In the genomic region with DNA sequence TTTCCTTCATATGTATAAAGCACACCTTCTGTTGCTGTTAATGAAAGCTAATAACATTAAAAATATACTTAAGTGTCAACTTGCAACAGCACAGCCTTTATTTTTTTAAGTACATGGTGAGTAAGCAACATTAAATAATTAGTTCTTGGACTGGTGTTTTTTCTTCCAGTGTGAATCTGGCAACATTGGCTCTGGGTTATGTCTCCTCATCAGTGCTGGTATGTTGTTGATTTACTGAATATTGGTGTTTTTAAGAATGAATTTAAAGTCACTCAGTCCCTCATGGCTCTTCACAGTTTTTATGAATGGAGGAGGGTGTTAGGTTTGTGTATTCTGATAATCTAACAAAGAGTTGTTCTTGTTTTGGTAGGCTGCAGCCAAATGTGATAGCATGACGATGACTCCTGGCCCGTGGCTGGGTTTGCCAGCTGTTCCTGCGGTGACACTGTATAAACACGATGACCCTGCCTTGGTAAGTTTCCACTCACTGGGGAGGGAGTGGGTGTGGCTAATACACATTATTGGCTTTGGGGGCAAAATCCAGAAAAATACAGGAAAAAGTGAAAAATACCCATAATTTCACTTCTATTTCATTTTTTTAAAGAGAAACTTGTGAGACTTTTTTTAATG, we compare ENCODE assay signal across 8 cellular contexts. TPM values are rescaled to one million over a fixed set of nuclear protein-coding genes. Genes with fewer than 3 reads are reported as not detected.
DNase-seq lines count a peak whose midpoint lies in the region; ATAC-seq, FAIRE-seq and TF ChIP-seq lines count a peak whose summit lies in the region.
"Not testable (repeated sequence)": the region's sequence is repeated elsewhere in the genome, so short reads cannot be mapped to it uniquely, and the experiment has no call there.

No MANE protein-coding gene starts in this region.

- H3K36me3 ChIP-seq in GM23248 (ENCODE audit: low read depth), result peaks cover 29% of the 10 kb centered on the region
- H3K36me3 ChIP-seq in mucosa of descending colon (ENCODE audit: low read depth), result not testable (repeated sequence)
- peaks cover 13% of the 10 kb centered on the region for H3K36me3 ChIP-seq in smooth muscle cell (ENCODE audit: low read depth)

- H3K27ac ChIP-seq in GM23248 (peak overlapping the region; percentile 86), smooth muscle cell (ENCODE audit: low read depth) (peak overlapping the region; percentile 88)

- peaks cover 38% of the 10 kb centered on the region for H3K79me2 ChIP-seq in GM23248 (ENCODE audit: insufficient read depth)
- H3K79me2 ChIP-seq in smooth muscle cell (ENCODE audit: low read depth), result not testable (repeated sequence)

- not testable (repeated sequence) for H3K4me3 ChIP-seq in GM23248, mucosa of descending colon, smooth muscle cell

- not testable (repeated sequence) for H3K4me3 Mint-ChIP-seq in activated naive CD8-positive, alpha-beta T cell
- H3K4me3 Mint-ChIP-seq in endothelial cell (ENCODE audit: unreplicated experiment), result peak overlapping the region; percentile 9

- intact Hi-C loops in left cardiac atrium (cut with DNase I); mucosa of descending colon (cut with DNase I, micrococcal nuclease): not testable (repeated sequence)

- not testable (repeated sequence) for H3K9me3 ChIP-seq in GM23248 (ENCODE audit: low read depth); mucosa of descending colon; smooth muscle cell (replicated peaks; ENCODE audit: low read depth)

- peak; percentile 88 for DNase-seq in GM23248
- not testable (repeated sequence) for DNase-seq in endothelial cell (ENCODE audit: low spot score); smooth muscle cell (lab: John Stamatoyannopoulos, UW; ENCODE audit: unreplicated experiment)
- DNase-seq in left cardiac atrium, result peak; percentile 72
- peak in 1 of 3 donors; percentile 75 for DNase-seq in mucosa of descending colon

- not testable (repeated sequence) for TF ChIP-seq CTCF in endothelial cell (IDR thresholded peaks at IDR 0.05; ENCODE audit: unreplicated experiment); mucosa of descending colon (IDR thresholded peaks at IDR 0.05); smooth muscle cell (IDR thresholded peaks at IDR 0.05; ENCODE audit: borderline replicate concordance, insufficient read depth, poor library complexity, severe bottlenecking)

- 4 to 6% methylated on average over 4 of the region's 4 CpGs for WGBS in GM23248 (ENCODE audit: low coverage in 1 of 2, low lambda C conversion rate in 2 of 2, missing lambda C conversion rate in 2 of 2), 2 experiments
- 29% methylated on average over 4 of the region's 4 CpGs for WGBS in smooth muscle cell (ENCODE audit: low lambda C conversion rate)

- H3F3A ChIP-seq in GM23248 (ENCODE audit: insufficient read depth) (peaks cover 59% of the 10 kb centered on the region), smooth muscle cell (ENCODE audit: low read depth) (peaks cover 48% of the 10 kb centered on the region)

- H3K9ac ChIP-seq in GM23248 (peak overlapping the region; percentile 16), smooth muscle cell (ENCODE audit: low read depth) (peak overlapping the region; percentile 1)

- not testable (repeated sequence) for H4K20me1 ChIP-seq in GM23248 (ENCODE audit: insufficient read depth)
- H4K20me1 ChIP-seq in smooth muscle cell (ENCODE audit: low read depth), result peaks cover 75% of the 10 kb centered on the region

- H3K4me2 ChIP-seq in GM23248 (ENCODE audit: unreplicated experiment) (peak overlapping the region; percentile 57), smooth muscle cell (peak overlapping the region; percentile 18)

- in situ Hi-C loops in GM23248 (cut with MboI), result not testable (repeated sequence)

- H2AFZ ChIP-seq in GM23248; smooth muscle cell (ENCODE audit: low read depth): not testable (repeated sequence)

- not testable (repeated sequence) for H3K27me3 ChIP-seq in GM23248 (replicated peaks; ENCODE audit: insufficient read depth); smooth muscle cell (ENCODE audit: low read depth)

- H3K27ac Mint-ChIP-seq in activated naive CD8-positive, alpha-beta T cell, result peak overlapping the region; percentile 78
- H3K27ac Mint-ChIP-seq in endothelial cell (ENCODE audit: unreplicated experiment), result peak overlapping the region; percentile 62

- H3K27me3 Mint-ChIP-seq in activated naive CD8-positive, alpha-beta T cell; endothelial cell (ENCODE audit: unreplicated experiment): not testable (repeated sequence)

- not testable (repeated sequence) for H3K9me3 Mint-ChIP-seq in activated naive CD8-positive, alpha-beta T cell (ENCODE audit: low read depth); endothelial cell (ENCODE audit: unreplicated experiment)

- H3K4me1 ChIP-seq in GM23248 (ENCODE audit: insufficient read depth) (peaks cover 47% of the 10 kb centered on the region), mucosa of descending colon (ENCODE audit: low read depth) (peaks cover 13% of the 10 kb centered on the region)
- H3K4me1 ChIP-seq in smooth muscle cell (ENCODE audit: low read depth), result not testable (repeated sequence)

- peak; percentile 62 to 77 for ATAC-seq in left cardiac atrium
- peak; percentile 64 for ATAC-seq in mucosa of descending colon

- H3K9me2 ChIP-seq in GM23248 (ENCODE audit: insufficient read depth), result not testable (repeated sequence)

- H3K4me1 Mint-ChIP-seq in activated naive CD8-positive, alpha-beta T cell (ENCODE audit: low read depth), result peaks cover 28% of the 10 kb centered on the region
- not testable (repeated sequence) for H3K4me1 Mint-ChIP-seq in endothelial cell (ENCODE audit: unreplicated experiment)

- peak; percentile 37 for FAIRE-seq in A204.1 (lab: Jason Lieb, UNC)

- not testable (repeated sequence) for H3K36me3 Mint-ChIP-seq in activated naive CD8-positive, alpha-beta T cell
- H3K36me3 Mint-ChIP-seq in endothelial cell (ENCODE audit: low read depth, unreplicated experiment), result peaks cover 15% of the 10 kb centered on the region

TF ChIP-seq in PFSK-1, 5 proteins besides CTCF, POLR2A, EP300 and RAD21:
- peak; percentile 85; the same call in 1 of the 2 replicates for TF ChIP-seq SIN3A (IDR thresholded peaks at IDR 0.05; ENCODE audit: borderline replicate concordance, insufficient read depth, low read length)

RNA-seq across cellular contexts. Expression of a gene that starts 38.8 kb away (rescaled TPM):
- total RNA-seq in GM23248 (2014; rRNA removed; shearing (Covaris generic)), result 61.2 and 71.3 TPM in 2 replicates
- polyA plus RNA-seq in GM23248 (2016; fragmentation: Nextera tagmentation; extraction: Ambion mirVana) (108 and 112 TPM in 2 replicates), smooth muscle cell (96.6 and 96.9 TPM in 2 replicates)
- polyA plus RNA-seq in PFSK-1 (2012; ENCODE audit: insufficient read length, low read depth), result 24.7 TPM
- total RNA-seq in endothelial cell (ENCODE audit: unreplicated experiment) (86.8 TPM), left cardiac atrium (10 to 100 TPM; 25.8 to 30.4 TPM), mucosa of descending colon (10 to 100 TPM; 28.0 to 45.3 (median 39.8) TPM), smooth muscle cell (66.9 and 70.0 TPM in 2 replicates)

RNA-seq across cellular contexts. Expression of a gene that starts 42.2 kb away (rescaled TPM):
- total RNA-seq in GM23248 (2014; rRNA removed; shearing (Covaris generic)), result 63.9 and 73.1 TPM in 2 replicates
- polyA plus RNA-seq in GM23248 (2016; fragmentation: Nextera tagmentation; extraction: Ambion mirVana), result 57.8 and 61.1 TPM in 2 replicates
- 56.1 TPM for polyA plus RNA-seq in PFSK-1 (2012; ENCODE audit: insufficient read length, low read depth)
- total RNA-seq in endothelial cell (ENCODE audit: unreplicated experiment), result 54.8 TPM
- total RNA-seq in left cardiac atrium, result 100 to 1,000 TPM in 1 of 2 donors, 10 to 100 TPM in 1; 73.8 to 103 TPM
- 100 to 1,000 TPM; 161 to 258 (median 233) TPM for total RNA-seq in mucosa of descending colon
- total RNA-seq in smooth muscle cell, result 102 and 124 TPM in 2 replicates
- 113 and 114 TPM in 2 replicates for polyA plus RNA-seq in smooth muscle cell
